1 cellular context compared by ENCODE assay signal in the genomic region with DNA sequence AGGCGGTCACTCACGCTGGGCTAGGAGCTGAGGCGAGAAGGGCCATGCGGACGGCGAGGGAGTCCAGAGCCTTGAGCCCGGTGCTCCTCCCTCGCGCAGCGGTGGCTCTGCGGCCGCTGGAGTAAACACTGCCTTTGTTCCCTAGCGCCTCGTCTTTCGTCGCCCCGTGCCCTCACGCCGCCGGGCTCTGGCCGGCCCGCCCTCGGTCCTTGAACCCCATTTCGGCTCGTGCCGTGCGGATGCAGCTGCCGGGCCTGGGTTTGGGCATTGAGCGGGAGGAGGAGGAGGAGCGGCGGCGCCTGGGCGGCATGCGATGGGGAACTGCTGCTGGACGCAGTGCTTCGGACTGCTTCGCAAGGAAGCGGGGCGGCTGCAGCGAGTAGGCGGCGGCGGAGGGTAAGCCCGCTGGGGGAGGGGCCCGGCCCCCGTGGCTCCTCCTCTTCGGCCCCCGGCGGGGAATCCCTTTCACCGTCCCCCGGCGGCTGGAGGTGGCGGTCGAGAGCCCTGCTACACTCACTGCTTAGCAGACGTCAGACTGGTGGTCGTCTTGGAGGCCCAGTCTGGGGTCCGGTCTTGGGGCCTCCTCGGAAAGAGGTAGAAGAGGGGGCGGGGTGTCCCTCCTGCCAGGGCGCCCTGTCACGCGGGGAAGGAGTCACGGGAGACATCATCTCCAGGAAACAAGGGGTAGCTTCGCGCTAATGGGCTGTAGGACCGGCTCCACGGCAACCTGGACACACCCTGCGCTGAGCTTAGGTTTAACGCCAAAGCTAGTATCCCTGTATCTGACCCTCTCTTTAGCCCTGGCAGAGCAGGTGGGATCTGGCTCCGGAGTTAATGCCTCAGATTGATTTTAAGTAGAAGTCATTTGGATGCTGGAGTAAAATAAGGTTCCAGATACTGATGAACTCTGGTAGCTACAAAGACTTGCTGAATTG.
TF ChIP-seq lines count a peak whose summit lies in the region.

Gene AP1AR, plus strand, starts transcription at position 9 of the 935 bp plus-strand sequence. Its CDS starts 305 bp downstream, at position 314.

TF ChIP-seq in K562, 482 proteins besides CTCF, POLR2A, EP300 and RAD21 (continued from another document and continues in another):
- TF ChIP-seq, protein P1, sequence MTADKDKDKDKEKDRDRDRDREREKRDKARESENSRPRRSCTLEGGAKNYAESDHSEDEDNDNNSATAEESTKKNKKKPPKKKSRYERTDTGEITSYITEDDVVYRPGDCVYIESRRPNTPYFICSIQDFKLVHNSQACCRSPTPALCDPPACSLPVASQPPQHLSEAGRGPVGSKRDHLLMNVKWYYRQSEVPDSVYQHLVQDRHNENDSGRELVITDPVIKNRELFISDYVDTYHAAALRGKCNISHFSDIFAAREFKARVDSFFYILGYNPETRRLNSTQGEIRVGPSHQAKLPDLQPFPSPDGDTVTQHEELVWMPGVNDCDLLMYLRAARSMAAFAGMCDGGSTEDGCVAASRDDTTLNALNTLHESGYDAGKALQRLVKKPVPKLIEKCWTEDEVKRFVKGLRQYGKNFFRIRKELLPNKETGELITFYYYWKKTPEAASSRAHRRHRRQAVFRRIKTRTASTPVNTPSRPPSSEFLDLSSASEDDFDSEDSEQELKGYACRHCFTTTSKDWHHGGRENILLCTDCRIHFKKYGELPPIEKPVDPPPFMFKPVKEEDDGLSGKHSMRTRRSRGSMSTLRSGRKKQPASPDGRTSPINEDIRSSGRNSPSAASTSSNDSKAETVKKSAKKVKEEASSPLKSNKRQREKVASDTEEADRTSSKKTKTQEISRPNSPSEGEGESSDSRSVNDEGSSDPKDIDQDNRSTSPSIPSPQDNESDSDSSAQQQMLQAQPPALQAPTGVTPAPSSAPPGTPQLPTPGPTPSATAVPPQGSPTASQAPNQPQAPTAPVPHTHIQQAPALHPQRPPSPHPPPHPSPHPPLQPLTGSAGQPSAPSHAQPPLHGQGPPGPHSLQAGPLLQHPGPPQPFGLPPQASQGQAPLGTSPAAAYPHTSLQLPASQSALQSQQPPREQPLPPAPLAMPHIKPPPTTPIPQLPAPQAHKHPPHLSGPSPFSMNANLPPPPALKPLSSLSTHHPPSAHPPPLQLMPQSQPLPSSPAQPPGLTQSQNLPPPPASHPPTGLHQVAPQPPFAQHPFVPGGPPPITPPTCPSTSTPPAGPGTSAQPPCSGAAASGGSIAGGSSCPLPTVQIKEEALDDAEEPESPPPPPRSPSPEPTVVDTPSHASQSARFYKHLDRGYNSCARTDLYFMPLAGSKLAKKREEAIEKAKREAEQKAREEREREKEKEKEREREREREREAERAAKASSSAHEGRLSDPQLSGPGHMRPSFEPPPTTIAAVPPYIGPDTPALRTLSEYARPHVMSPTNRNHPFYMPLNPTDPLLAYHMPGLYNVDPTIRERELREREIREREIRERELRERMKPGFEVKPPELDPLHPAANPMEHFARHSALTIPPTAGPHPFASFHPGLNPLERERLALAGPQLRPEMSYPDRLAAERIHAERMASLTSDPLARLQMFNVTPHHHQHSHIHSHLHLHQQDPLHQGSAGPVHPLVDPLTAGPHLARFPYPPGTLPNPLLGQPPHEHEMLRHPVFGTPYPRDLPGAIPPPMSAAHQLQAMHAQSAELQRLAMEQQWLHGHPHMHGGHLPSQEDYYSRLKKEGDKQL (CRISPR knock-in tag; IDR thresholded peaks at IDR 0.05; ENCODE audit: borderline replicate concordance) = no peak
- TF ChIP-seq HOXB6 (CRISPR knock-in tag; IDR thresholded peaks at IDR 0.05; ENCODE audit: borderline replicate concordance) = no peak
- TF ChIP-seq TBL1XR1 (IDR thresholded peaks at IDR 0.05; ENCODE audit: low read length in 2 of 2) = 0 out of 4 replicates have a peak, but pooled peaks of 1 of the 2 experiments have one; percentile 3
- TF ChIP-seq ZNF76 (CRISPR knock-in tag; IDR thresholded peaks at IDR 0.05; ENCODE audit: borderline replicate concordance) = no peak
- TF ChIP-seq STAT5A (IDR thresholded peaks at IDR 0.05; ENCODE audit: borderline replicate concordance, low read length) = no peak
- no peak for TF ChIP-seq ZC3H11A (IDR thresholded peaks at IDR 0.05; ENCODE audit: low read depth, low read length)
- no peak for TF ChIP-seq ZBTB8A (IDR thresholded peaks at IDR 0.05; ENCODE audit: partially characterized antibody)
- TF ChIP-seq NBN (IDR thresholded peaks at IDR 0.05; ENCODE audit: low read depth) = 0 out of 2 replicates have a peak, but pooled peaks have one; percentile 31
- no peak for TF ChIP-seq GTF3C2 (IDR thresholded peaks at IDR 0.05; ENCODE audit: borderline replicate concordance, extremely low read depth, insufficient read length)
- TF ChIP-seq NKRF (IDR thresholded peaks at IDR 0.05; ENCODE audit: borderline replicate concordance) = peak; percentile 90
- no peak for TF ChIP-seq ZNF764 (CRISPR knock-in tag; IDR thresholded peaks at IDR 0.05; ENCODE audit: low read depth)
- TF ChIP-seq PRDM10 (IDR thresholded peaks at IDR 0.05; ENCODE audit: partially characterized antibody) = peak; percentile 43
- no peak for TF ChIP-seq RCOR1 (IDR thresholded peaks at IDR 0.05; ENCODE audit: borderline replicate concordance in 1 of 2, low read depth in 2 of 2, low read length in 2 of 2)
- TF ChIP-seq RBM17 (IDR thresholded peaks at IDR 0.05; ENCODE audit: borderline replicate concordance, low read depth, low read length) = no peak
- peak; percentile 45 for TF ChIP-seq CCNT2 (IDR thresholded peaks at IDR 0.05; ENCODE audit: borderline replicate concordance, extremely low read depth, insufficient read length, low read depth, low read length)
- TF ChIP-seq ZNF589 (CRISPR knock-in tag; IDR thresholded peaks at IDR 0.05; ENCODE audit: low read depth) = no peak
- TF ChIP-seq, protein P2, sequence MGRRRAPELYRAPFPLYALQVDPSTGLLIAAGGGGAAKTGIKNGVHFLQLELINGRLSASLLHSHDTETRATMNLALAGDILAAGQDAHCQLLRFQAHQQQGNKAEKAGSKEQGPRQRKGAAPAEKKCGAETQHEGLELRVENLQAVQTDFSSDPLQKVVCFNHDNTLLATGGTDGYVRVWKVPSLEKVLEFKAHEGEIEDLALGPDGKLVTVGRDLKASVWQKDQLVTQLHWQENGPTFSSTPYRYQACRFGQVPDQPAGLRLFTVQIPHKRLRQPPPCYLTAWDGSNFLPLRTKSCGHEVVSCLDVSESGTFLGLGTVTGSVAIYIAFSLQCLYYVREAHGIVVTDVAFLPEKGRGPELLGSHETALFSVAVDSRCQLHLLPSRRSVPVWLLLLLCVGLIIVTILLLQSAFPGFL (CRISPR knock-in tag; IDR thresholded peaks at IDR 0.05) = no peak
- TF ChIP-seq HIVEP1 (CRISPR knock-in tag; IDR thresholded peaks at IDR 0.05) = peak; percentile 95
- TF ChIP-seq ZBTB7A (IDR thresholded peaks at IDR 0.05; ENCODE audit: borderline replicate concordance, control insufficient read depth, low read depth, low read length) = peak; percentile 53; the same call in 1 of the 2 replicates
- no peak for TF ChIP-seq ZBTB1 (CRISPR knock-in tag; IDR thresholded peaks at IDR 0.05; ENCODE audit: borderline replicate concordance, low read depth)
- TF ChIP-seq PHF8 (IDR thresholded peaks at IDR 0.05; ENCODE audit: borderline replicate concordance, low read length) = peak; percentile 96
- no peak for TF ChIP-seq TCF7L2 (IDR thresholded peaks at IDR 0.05; ENCODE audit: low read depth, low read length)
- TF ChIP-seq L3MBTL2 (IDR thresholded peaks at IDR 0.05) = peak; percentile 82
- no peak for TF ChIP-seq MAFG (tag; conservative IDR thresholded peaks at IDR 0.05)
- 0 out of 2 replicates have a peak, but pooled peaks have one; percentile 58 for TF ChIP-seq BCOR (IDR thresholded peaks at IDR 0.05)
- TF ChIP-seq KDM1A (IDR thresholded peaks at IDR 0.05) = no peak
- TF ChIP-seq ZNF609 (CRISPR knock-in tag; IDR thresholded peaks at IDR 0.05; ENCODE audit: borderline replicate concordance) = no peak
- no peak for TF ChIP-seq ZKSCAN3 (CRISPR knock-in tag; IDR thresholded peaks at IDR 0.05)
- TF ChIP-seq JUND (IDR thresholded peaks at IDR 0.05; ENCODE audit: borderline replicate concordance, low read depth, low read length) = no peak
- no peak for TF ChIP-seq JUND (tag; IDR thresholded peaks at IDR 0.05; ENCODE audit: borderline replicate concordance, low read depth, low read length)
